13 cellular contexts compared by ENCODE assay signal in the genomic region with DNA sequence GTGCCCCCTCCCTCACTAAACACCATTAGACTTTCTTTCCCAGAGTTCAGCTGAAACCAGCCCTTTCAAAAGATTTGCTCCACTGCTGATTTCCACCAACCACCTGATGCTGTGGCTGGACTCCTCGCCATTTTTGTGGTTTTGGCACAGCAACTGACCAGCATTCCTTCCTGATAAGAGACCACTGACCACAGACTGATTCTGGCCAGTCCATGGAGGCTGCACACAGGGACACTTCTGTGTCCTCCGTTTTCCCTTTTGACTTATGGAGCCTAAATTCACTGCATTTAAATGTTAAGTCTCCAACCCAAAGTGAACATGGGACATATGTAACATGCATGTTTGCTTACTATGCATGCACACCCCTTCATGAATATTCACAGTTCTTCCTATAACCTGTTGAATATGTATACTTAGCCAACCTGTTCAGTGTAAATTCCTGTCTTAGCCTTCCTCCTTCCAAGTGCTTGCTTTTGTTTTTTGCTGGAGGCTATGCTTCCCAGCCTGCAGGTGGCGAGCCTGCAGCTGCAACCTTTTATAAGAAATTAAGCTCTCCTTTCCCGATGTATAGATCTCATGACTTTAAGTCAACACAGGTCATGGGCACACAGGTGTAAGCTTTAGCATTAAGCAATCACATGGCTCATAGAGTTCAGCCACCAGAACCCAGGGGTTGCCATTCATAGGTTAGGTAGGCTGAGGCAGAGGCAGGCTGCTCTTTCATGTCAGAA.
A peak's percentile ranks its signal among the peaks of the same experiment; 100 is the strongest.
DNase-seq lines count a peak whose midpoint lies in the region; ATAC-seq and TF ChIP-seq lines count a peak whose summit lies in the region.
"Had no signal": no experiment of that assay in that cellular context is flagged by ENCODE, and none has a peak within 500 bp of the region (broad histone marks: within the 10 kb centered on the region; RNA-seq: fewer than 3 reads in every experiment).

No MANE protein-coding gene starts in this region.

- in situ Hi-C loops in astrocyte of the spinal cord (cut with HindIII; ENCODE audit: low sequenced_read_pairs) = no loop called here

- H3K9me3 ChIP-seq in DND-41 (ENCODE audit: insufficient read depth, low read length, severe bottlenecking) (no peaks in the 10 kb centered on the region), Loucy (ENCODE audit: insufficient read depth, low read depth, low read length) (no peaks in the 10 kb centered on the region), ascending aorta (no peaks in the 10 kb centered on the region)
- H3K9me3 ChIP-seq: esophagus muscularis mucosa, uterus had no signal

- peak; percentile 16 for TF ChIP-seq CTCF in DND-41 (IDR thresholded peaks at IDR 0.05; ENCODE audit: borderline replicate concordance, extremely low read depth, low read length, poor library complexity, severe bottlenecking)
- TF ChIP-seq CTCF in Loucy (conservative IDR thresholded peaks at IDR 0.05; ENCODE audit: low read length) = 0 out of 2 replicates have a peak, but pooled peaks have one; percentile 11
- TF ChIP-seq CTCF in astrocyte of the spinal cord (IDR thresholded peaks at IDR 0.05; ENCODE audit: low read depth, low read length) = peak; percentile 46
- no peak for TF ChIP-seq CTCF in ascending aorta (IDR thresholded peaks at IDR 0.05)

- H3F3A ChIP-seq in Loucy (ENCODE audit: low read depth) = no peaks in the 10 kb centered on the region

- no peaks in the 10 kb centered on the region for H3K4me1 Mint-ChIP-seq in activated T-cell treated with anti-CD3 and anti-CD28 coated beads, Interleukin-2, amount 50 U/mL, for 24 hours (ENCODE audit: low read depth)

- H3K9ac ChIP-seq in DND-41 (ENCODE audit: low read depth, low read length) = no peak overlapping the region
- no peak overlapping the region for H3K9ac ChIP-seq in Loucy (ENCODE audit: low read depth, low read length, poor library complexity, severe bottlenecking)
- no peak overlapping the region for H3K9ac ChIP-seq in mesendoderm (ENCODE audit: low read length)

- H3K4me3 ChIP-seq in DND-41 (ENCODE audit: low read depth in 1 of 2, low read length in 2 of 2) (no peak overlapping the region), Loucy (ENCODE audit: low read length, poor library complexity, severe bottlenecking) (no peak overlapping the region), astrocyte of the spinal cord (ENCODE audit: low read depth, low read length) (no peak overlapping the region), mesendoderm (ENCODE audit: low read length) (no peak overlapping the region), ascending aorta (no peak overlapping the region)
- H3K4me3 ChIP-seq: esophagus muscularis mucosa, uterus had no signal

- no peaks in the 10 kb centered on the region for H3K36me3 ChIP-seq in DND-41 (ENCODE audit: insufficient read depth, low read length)
- H3K36me3 ChIP-seq in Loucy (ENCODE audit: insufficient read depth, low read length) = no peaks in the 10 kb centered on the region
- H3K36me3 ChIP-seq in mesendoderm (ENCODE audit: control insufficient read depth, insufficient read depth, low read length) = no peaks in the 10 kb centered on the region
- no peaks in the 10 kb centered on the region for H3K36me3 ChIP-seq in ascending aorta
- H3K36me3 ChIP-seq: esophagus muscularis mucosa, uterus had no signal

- H3K9me3 Mint-ChIP-seq in activated T-cell treated with anti-CD3 and anti-CD28 coated beads, Interleukin-2, amount 50 U/mL, for 24 hours = no peaks in the 10 kb centered on the region
- H3K9me3 Mint-ChIP-seq: activated T-helper 1 cell treated with anti-CD3 and anti-CD28 coated beads, Interleukin-12 subunit alpha, Interleukin-12 subunit beta, Interleukin-2, Interleukin-4 antibody, amounts not matched to agents 30 ng/mL and 10 ng/mL and 1 ng/mL, durations not matched to agents 14 hours and 24 hours and 36 hours had no signal

- no peaks in the 10 kb centered on the region for H3K4me1 ChIP-seq in DND-41 (ENCODE audit: insufficient read depth, low read length)
- H3K4me1 ChIP-seq in Loucy (ENCODE audit: insufficient read depth, low read length, poor library complexity, severe bottlenecking) = no peaks in the 10 kb centered on the region
- H3K4me1 ChIP-seq in mesendoderm (ENCODE audit: control insufficient read depth, low read depth, low read length) = no peaks in the 10 kb centered on the region
- no peaks in the 10 kb centered on the region for H3K4me1 ChIP-seq in ascending aorta
- H3K4me1 ChIP-seq: uterus had no signal

- H3K18ac ChIP-seq in mesendoderm (ENCODE audit: low read length) = no peak overlapping the region

- peaks cover 28% of the 10 kb centered on the region for H3K27me3 Mint-ChIP-seq in activated T-cell treated with anti-CD3 and anti-CD28 coated beads, Interleukin-2, amount 50 U/mL, for 24 hours

- H4K5ac ChIP-seq in mesendoderm (ENCODE audit: low read length) = no peak overlapping the region

- no peak overlapping the region for H3K23ac ChIP-seq in mesendoderm (ENCODE audit: low read length)

- no peak overlapping the region for H4K8ac ChIP-seq in mesendoderm (ENCODE audit: low read depth, low read length)

- H2AFZ ChIP-seq in DND-41 (ENCODE audit: low read depth, low read length) (no peak overlapping the region), Loucy (ENCODE audit: low read length) (no peak overlapping the region)

- no peak overlapping the region for H3K4ac ChIP-seq in mesendoderm (ENCODE audit: low read depth, low read length)

- no CpG with 5 or more reads among the region's 4 CpGs for WGBS in mesendoderm (ENCODE audit: extremely low coverage, insufficient coverage, low lambda C conversion rate)

- no peaks in the 10 kb centered on the region for H3K9me2 ChIP-seq in Loucy (replicated peaks; ENCODE audit: low read depth, low read length)

- H4K20me1 ChIP-seq in DND-41 (ENCODE audit: insufficient read depth, low read length) (no peaks in the 10 kb centered on the region), Loucy (ENCODE audit: insufficient read depth, low read length, poor library complexity, severe bottlenecking) (no peaks in the 10 kb centered on the region)

- no peaks in the 10 kb centered on the region for H3K79me2 ChIP-seq in DND-41 (ENCODE audit: insufficient read depth, low read length)
- H3K79me2 ChIP-seq in Loucy (ENCODE audit: insufficient read depth, low read length) = no peaks in the 10 kb centered on the region
- no peaks in the 10 kb centered on the region for H3K79me2 ChIP-seq in mesendoderm (ENCODE audit: control insufficient read depth, insufficient read depth, low read length)

- H2AK5ac ChIP-seq in mesendoderm (ENCODE audit: low read length) = no peak overlapping the region

- H3K27me3 ChIP-seq in DND-41 (ENCODE audit: insufficient read depth, low read length, poor library complexity) (peaks cover 7% of the 10 kb centered on the region), Loucy (ENCODE audit: insufficient read depth, low read length, poor library complexity, severe bottlenecking) (no peaks in the 10 kb centered on the region), mesendoderm (ENCODE audit: insufficient read depth, low read length, poor library complexity) (no peaks in the 10 kb centered on the region), ascending aorta (no peaks in the 10 kb centered on the region)
- H3K27me3 ChIP-seq: uterus had no signal

- H2BK15ac ChIP-seq in mesendoderm (replicated peaks; ENCODE audit: low read depth) = no peak overlapping the region

- no peak overlapping the region for H3K56ac ChIP-seq in mesendoderm (ENCODE audit: low read length)

- no peak for DNase-seq in DND-41
- peak; percentile 79 for DNase-seq in astrocyte of the spinal cord (ENCODE audit: low read depth, low spot score)
- peak; percentile 28 for DNase-seq in mesendoderm
- no peak for DNase-seq in ascending aorta (ENCODE audit: low spot score in 2 of 2)
- no peak for DNase-seq in activated T-cell treated with anti-CD3 and anti-CD28 coated beads, Interleukin-2, amount 50 U/mL, for 24 hours
- DNase-seq: naive thymus-derived CD4-positive, alpha-beta T cell; stimulated activated CD4-positive, alpha-beta T cell treated with anti-CD3 and anti-CD28 coated beads, Interleukin-2, amount 100 ng/mL, for 48 hours; uterus had no signal

- H3K4me2 ChIP-seq in DND-41 (ENCODE audit: insufficient read depth, low read length) (no peak overlapping the region), Loucy (ENCODE audit: low read depth, low read length, poor library complexity, severe bottlenecking) (no peak overlapping the region), mesendoderm (ENCODE audit: low read length) (no peak overlapping the region)

- H2BK5ac ChIP-seq in mesendoderm (ENCODE audit: low read length) = no peak overlapping the region

- no peak overlapping the region for H2BK120ac ChIP-seq in mesendoderm (ENCODE audit: low read depth, low read length)

- no peak for ATAC-seq in DND-41 (ENCODE audit: insufficient read depth, low read depth)
- no peak for ATAC-seq in GM18867 (IDR thresholded peaks at IDR 0.05; ENCODE audit: unreplicated experiment)
- ATAC-seq: naive thymus-derived CD4-positive, alpha-beta T cell had no signal

- no peaks in the 10 kb centered on the region for H3K36me3 Mint-ChIP-seq in activated T-cell treated with anti-CD3 and anti-CD28 coated beads, Interleukin-2, amount 50 U/mL, for 24 hours (ENCODE audit: low read depth)
- H3K36me3 Mint-ChIP-seq: IgD-negative memory B cell; naive thymus-derived CD4-positive, alpha-beta T cell had no signal

- no peaks in the 10 kb centered on the region for H3K79me1 ChIP-seq in mesendoderm (ENCODE audit: low read length)

- intact Hi-C loops in ascending aorta (cut with DNase I) = no loop called here

- no peak overlapping the region for H3K27ac ChIP-seq in DND-41 (ENCODE audit: low read length)
- H3K27ac ChIP-seq in mesendoderm (ENCODE audit: low read depth, low read length) = no peak overlapping the region
- H3K27ac ChIP-seq in ascending aorta = no peak overlapping the region
- H3K27ac ChIP-seq: uterus had no signal

- no peak overlapping the region for H3K27ac Mint-ChIP-seq in activated T-cell treated with anti-CD3 and anti-CD28 coated beads, Interleukin-2, amount 50 U/mL, for 24 hours
- H3K27ac Mint-ChIP-seq: activated T-helper 1 cell treated with anti-CD3 and anti-CD28 coated beads, Interleukin-12 subunit alpha, Interleukin-12 subunit beta, Interleukin-2, Interleukin-4 antibody, amounts not matched to agents 30 ng/mL and 10 ng/mL and 1 ng/mL, durations not matched to agents 14 hours and 24 hours and 36 hours; IgD-negative memory B cell had no signal

- H3K4me3 Mint-ChIP-seq in activated T-cell treated with anti-CD3 and anti-CD28 coated beads, Interleukin-2, amount 50 U/mL, for 24 hours = no peak overlapping the region
- H3K4me3 Mint-ChIP-seq: activated T-helper 1 cell treated with anti-CD3 and anti-CD28 coated beads, Interleukin-12 subunit alpha, Interleukin-12 subunit beta, Interleukin-2, Interleukin-4 antibody, amounts not matched to agents 30 ng/mL and 10 ng/mL and 1 ng/mL, durations not matched to agents 14 hours and 24 hours and 36 hours; naive thymus-derived CD4-positive, alpha-beta T cell had no signal

Comparison
In these comparisons a context has a peak if more than half of its experiments do, and no peak if none do; other contexts are left out.
1. DNase-seq: peak in astrocyte of the spinal cord (single experiment) and mesendoderm (single experiment); none in DND-41 (single experiment), ascending aorta (0 of 2) and activated T-cell treated with anti-CD3 and anti-CD28 coated beads, Interleukin-2, amount 50 U/mL, for 24 hours (single experiment).
2. CTCF ChIP-seq: peak in DND-41 (single experiment), Loucy (single experiment) and astrocyte of the spinal cord (single experiment); none in ascending aorta (0 of 3).